ENCODE assay signal across 1 cellular context in the genomic region with DNA sequence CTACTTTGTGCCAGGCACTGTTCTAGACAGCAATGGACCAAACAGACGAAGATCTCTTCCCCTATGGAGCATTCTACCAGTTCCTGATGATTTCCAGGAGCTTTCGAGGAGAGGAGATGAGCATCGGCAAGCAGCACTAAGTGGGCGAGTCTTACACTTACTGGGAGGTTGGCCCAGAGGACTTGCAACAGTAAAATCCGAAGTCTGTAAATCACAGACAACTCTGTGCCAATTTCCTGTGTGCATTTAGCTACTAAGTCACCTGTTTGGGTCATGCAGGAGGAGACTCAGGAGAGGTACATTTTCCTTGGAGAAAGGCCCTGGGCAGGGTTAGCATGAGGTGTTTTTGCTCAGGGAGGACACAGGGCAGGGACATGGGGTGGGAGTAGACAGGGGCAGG.
TF ChIP-seq lines count a peak whose summit lies in the region.

No MANE protein-coding gene starts in this region.

TF ChIP-seq in H1, 55 proteins besides CTCF, POLR2A, EP300 and RAD21:
- no peak for TF ChIP-seq TBP (IDR thresholded peaks at IDR 0.05; ENCODE audit: low read depth, low read length)
- no peak for TF ChIP-seq TAF1 (IDR thresholded peaks at IDR 0.05; ENCODE audit: low read depth, low read length)
- TF ChIP-seq YY1 (IDR thresholded peaks at IDR 0.05; ENCODE audit: low read depth, low read length) = no peak
- no peak for TF ChIP-seq JUND (IDR thresholded peaks at IDR 0.05; ENCODE audit: low read length)
- no peak for TF ChIP-seq BRCA1 (IDR thresholded peaks at IDR 0.05; ENCODE audit: low read depth, low read length)
- TF ChIP-seq CTBP2 (IDR thresholded peaks at IDR 0.05; ENCODE audit: borderline replicate concordance, insufficient read depth, insufficient read length, low read length) = no peak
- TF ChIP-seq PHF8 (conservative IDR thresholded peaks at IDR 0.05; ENCODE audit: low read depth, low read length) = no peak
- TF ChIP-seq CHD1 (IDR thresholded peaks at IDR 0.05; ENCODE audit: low read depth, low read length) = no peak
- TF ChIP-seq SP1 (IDR thresholded peaks at IDR 0.05; ENCODE audit: low read depth, low read length) = no peak
- TF ChIP-seq EZH2 (IDR thresholded peaks at IDR 0.05; ENCODE audit: low read depth, low read length, severe bottlenecking) = no peak
- TF ChIP-seq TEAD4 (IDR thresholded peaks at IDR 0.05; ENCODE audit: low read depth, low read length) = no peak
- TF ChIP-seq GTF2F1 (IDR thresholded peaks at IDR 0.05; ENCODE audit: borderline replicate concordance, low read depth, low read length) = no peak
- no peak for TF ChIP-seq CREB1 (IDR thresholded peaks at IDR 0.05)
- TF ChIP-seq, protein P1, sequence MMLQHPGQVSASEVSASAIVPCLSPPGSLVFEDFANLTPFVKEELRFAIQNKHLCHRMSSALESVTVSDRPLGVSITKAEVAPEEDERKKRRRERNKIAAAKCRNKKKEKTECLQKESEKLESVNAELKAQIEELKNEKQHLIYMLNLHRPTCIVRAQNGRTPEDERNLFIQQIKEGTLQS (IDR thresholded peaks at IDR 0.05; ENCODE audit: insufficient read depth, low read depth, low read length) = no peak
- TF ChIP-seq POU5F1 (IDR thresholded peaks at IDR 0.05; ENCODE audit: low read depth, low read length) = no peak
- TF ChIP-seq FOSL1 (IDR thresholded peaks at IDR 0.05; ENCODE audit: insufficient read depth, low read depth, low read length) = no peak
- no peak for TF ChIP-seq SUZ12 (IDR thresholded peaks at IDR 0.05; ENCODE audit: low read length)
- TF ChIP-seq, protein P2, sequence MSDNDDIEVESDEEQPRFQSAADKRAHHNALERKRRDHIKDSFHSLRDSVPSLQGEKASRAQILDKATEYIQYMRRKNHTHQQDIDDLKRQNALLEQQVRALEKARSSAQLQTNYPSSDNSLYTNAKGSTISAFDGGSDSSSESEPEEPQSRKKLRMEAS (IDR thresholded peaks at IDR 0.05) = no peak
- TF ChIP-seq HDAC2 (IDR thresholded peaks at IDR 0.05; ENCODE audit: borderline replicate concordance in 1 of 2, low read depth in 2 of 2, low read length in 2 of 2) = no peak
TF ChIP-seq in H1: peak in this region for 0.
